In genomic region chr6:144630857-144631256, GRCh38 we compare ENCODE assay signal across 18 cellular contexts.
DNase-seq lines count a peak whose midpoint lies in the region; ATAC-seq, FAIRE-seq and TF ChIP-seq lines count a peak whose summit lies in the region.
"Had no signal": no experiment of that assay in that cellular context is flagged by ENCODE, and none has a peak within 500 bp of the region (broad histone marks: within the 10 kb centered on the region; RNA-seq: fewer than 3 reads in every experiment).

No MANE protein-coding gene starts in this region.

- no peak overlapping the region for H4K8ac ChIP-seq in H1 (ENCODE audit: extremely low read depth, insufficient read depth, low read length)

- TF ChIP-seq CTCF in H1 (IDR thresholded peaks at IDR 0.05; ENCODE audit: control extremely low read depth in 1 of 3, insufficient read depth in 1 of 3, low read depth in 1 of 3, low read length in 3 of 3) (no peak), gastroesophageal sphincter (IDR thresholded peaks at IDR 0.05) (no peak)

- H3K4ac ChIP-seq in H1 (replicated peaks; ENCODE audit: insufficient read length, low read depth, low read length), result no peak overlapping the region

- no peaks in the 10 kb centered on the region for H3K79me1 ChIP-seq in H1 (ENCODE audit: low read depth, low read length)

- no peaks in the 10 kb centered on the region; the same call in 1 of the 2 replicates for H3K23me2 ChIP-seq in H1 (ENCODE audit: low read depth, low read length)

- H3K9ac ChIP-seq in H1 (replicated peaks in 1 of 4; ENCODE audit: extremely low read depth in 1 of 4, low read depth in 3 of 4, low read length in 3 of 4), result no peak overlapping the region

- 100% methylated on average over 1 of the region's 1 CpG; no CpG with 5 or more reads in 1 of the 2 experiments for WGBS in H1 (ENCODE audit: extremely low coverage in 1 of 2, insufficient coverage in 1 of 2, insufficient read length in 1 of 2, insufficient replicate concordance in 2 of 2, low coverage in 1 of 2, low lambda C conversion rate in 2 of 2, missing lambda C conversion rate in 1 of 2), 2 experiments
- WGBS in gastroesophageal sphincter (ENCODE audit: low coverage in 1 of 2), 2 donors, result 100% methylated on average over 1 of the region's 1 CpG; no CpG with 5 or more reads in 1 of the 2 donors

- no peak overlapping the region for H4K5ac ChIP-seq in H1 (ENCODE audit: insufficient read length, low read depth, low read length)

- no peak overlapping the region for H4K91ac ChIP-seq in H1 (replicated peaks; ENCODE audit: insufficient read length, low read length)

- CTCF ChIA-PET in H1 (lab: Charles Lee; ENCODE audit: partially characterized antibody), result interaction anchor here (0.6 to 2.0 kb wide), 5 partner anchors 43 to 163 kb away, joined by 3 to 5 read pairs (median 3); no protein-coding TSS in a partner anchor

- H4K20me1 ChIP-seq in H1 (replicated peaks in 1 of 2; ENCODE audit: control insufficient read depth in 1 of 2, insufficient read depth in 2 of 2, low read length in 2 of 2), result no peaks in the 10 kb centered on the region

- H3K79me2 ChIP-seq in H1 (ENCODE audit: control insufficient read depth in 1 of 2, insufficient read depth in 2 of 2, low read length in 2 of 2), result no peaks in the 10 kb centered on the region; a peak in 2 of 4 replicates

- no peak overlapping the region for H3K23ac ChIP-seq in H1 (ENCODE audit: insufficient read length)

- H3K4me2 ChIP-seq in H1 (ENCODE audit: insufficient read depth in 1 of 2, low read depth in 2 of 2, low read length in 2 of 2), result no peak overlapping the region

- H3K27ac ChIP-seq in H1 (ENCODE audit: low read depth, low read length) (no peak overlapping the region), gastroesophageal sphincter (no peak overlapping the region)

- H3K27me3 ChIP-seq in H1 (replicated peaks in 1 of 4; ENCODE audit: control insufficient read depth in 3 of 4, extremely low read depth in 1 of 4, insufficient read depth in 3 of 4, low read length in 3 of 4) (no peaks in the 10 kb centered on the region), gastroesophageal sphincter (no peaks in the 10 kb centered on the region)

- no peak for TF ChIP-seq RAD21 in H1 (IDR thresholded peaks at IDR 0.05 in 1 of 2, conservative IDR thresholded peaks at IDR 0.05 in 1 of 2; ENCODE audit: low read depth in 2 of 2, low read length in 2 of 2)

- H2BK120ac ChIP-seq in H1 (replicated peaks; ENCODE audit: low read depth, low read length), result no peak overlapping the region

- peak overlapping the region; percentile 91; the same call in 1 of the 2 replicates for H2AK5ac ChIP-seq in H1 (ENCODE audit: low read depth, low read length)

- H3K18ac ChIP-seq in H1 (ENCODE audit: extremely low read depth, low read length), result no peak overlapping the region

- peak overlapping the region; percentile 18; the same call in 1 of the 2 replicates for H2BK12ac ChIP-seq in H1 (ENCODE audit: low read depth, low read length)

- no peaks in the 10 kb centered on the region for H3K9me3 ChIP-seq in H1 (ENCODE audit: insufficient read depth in 2 of 2, low read depth in 1 of 2, low read length in 1 of 2)
- no peaks in the 10 kb centered on the region for H3K9me3 ChIP-seq in gastroesophageal sphincter

- H3K4me1 ChIP-seq in H1 (replicated peaks in 1 of 4; ENCODE audit: control insufficient read depth in 3 of 4, insufficient read depth in 4 of 4, low read length in 3 of 4) (no peaks in the 10 kb centered on the region), gastroesophageal sphincter (peaks cover 0 to 1% (median 0%) of the 10 kb centered on the region in 3 donors)

- no peak for TF ChIP-seq EP300 in H1 (IDR thresholded peaks at IDR 0.05; ENCODE audit: borderline replicate concordance in 1 of 2, low read depth in 2 of 2, low read length in 2 of 2)
- no peak for TF ChIP-seq EP300 in gastroesophageal sphincter (IDR thresholded peaks at IDR 0.05)

- H3K36me3 ChIP-seq in H1 (ENCODE audit: control insufficient read depth in 2 of 4, insufficient read depth in 4 of 4, low read length in 3 of 4) (no peaks in the 10 kb centered on the region), gastroesophageal sphincter (no peaks in the 10 kb centered on the region)

- H2BK15ac ChIP-seq in H1 (ENCODE audit: low read length), result no peak overlapping the region

- H2BK20ac ChIP-seq in H1 (ENCODE audit: low read length), result no peak overlapping the region; the same call in 1 of the 2 replicates

- no peak overlapping the region for H3K14ac ChIP-seq in H1 (ENCODE audit: insufficient read length)

- no peak for ATAC-seq in HG02798 (IDR thresholded peaks at IDR 0.05; ENCODE audit: poor library complexity, unreplicated experiment)
- ATAC-seq in GM21423 (IDR thresholded peaks at IDR 0.05; ENCODE audit: unreplicated experiment), result no peak
- ATAC-seq in gastroesophageal sphincter, result no peak

- POLR2A ChIA-PET in H1 (lab: Charles Lee; ENCODE audit: partially characterized antibody), result no interaction called here

- no peak for FAIRE-seq in H1 (lab: Jason Lieb, UNC)
- FAIRE-seq: RCC 7860 had no signal

- H2AFZ ChIP-seq in H1 (ENCODE audit: low read length), result no peak overlapping the region

- no peak overlapping the region for H2BK5ac ChIP-seq in H1 (ENCODE audit: low read depth, low read length)

- H3K4me3 ChIP-seq in H1 (ENCODE audit: extremely low read depth in 1 of 4, insufficient read depth in 2 of 4, low read depth in 3 of 4, low read length in 4 of 4) (no peak overlapping the region), gastroesophageal sphincter (no peak overlapping the region)

- no peak for TF ChIP-seq POLR2A in H1 (IDR thresholded peaks at IDR 0.05; ENCODE audit: control extremely low read depth in 1 of 2, low read depth in 2 of 2, low read length in 2 of 2)
- TF ChIP-seq POLR2A in gastroesophageal sphincter (IDR thresholded peaks at IDR 0.05), result no peak

- no peak overlapping the region for H3K56ac ChIP-seq in H1 (replicated peaks; ENCODE audit: insufficient read length, low read depth, low read length)

- DNase-seq in SIG-M5 treated with dmso at 0.1 percent for 504 hours (lab: John Stamatoyannopoulos, UW; ENCODE audit: unreplicated experiment) (peak; percentile 17), SIG-M5 (lab: John Stamatoyannopoulos, UW) (no peak), NOMO-1 treated with DMSO at 0.1 percent for 48 hours (lab: John Stamatoyannopoulos, UW; ENCODE audit: unreplicated experiment) (peak; percentile 58), H1 (ENCODE audit: low read depth in 1 of 2, low spot score in 2 of 2) (no peak), NCI-H446 treated with DMSO at 0.1 percent for 48 hours (lab: John Stamatoyannopoulos, UW) (no peak)
- DNase-seq: 8988T, DMS 273 treated with DMSO at 0.1 percent for 48 hours, HCEC 1CT, NCI-H1048, NCI-H1436 treated with DMSO at 0.1 percent for 48 hours, NCI-H2029 treated with DMSO at 0.1 percent for 48 hours, NCI-H2171 treated with DMSO at 0.1 percent for 48 hours, NCI-H774, Right ventricle myocardium superior had no signal

TF ChIP-seq in H1, 55 proteins besides CTCF, POLR2A, EP300 and RAD21:
- TF ChIP-seq RXRA (IDR thresholded peaks at IDR 0.05; ENCODE audit: insufficient read depth, low read depth, low read length) (no peak), TEAD4 (IDR thresholded peaks at IDR 0.05; ENCODE audit: low read depth, low read length) (no peak), SP4 (IDR thresholded peaks at IDR 0.05; ENCODE audit: low read length) (no peak), SP1 (IDR thresholded peaks at IDR 0.05; ENCODE audit: low read depth, low read length) (no peak), SUZ12 (IDR thresholded peaks at IDR 0.05; ENCODE audit: low read length) (no peak)

Comparison
In these comparisons a context has a peak if more than half of its experiments do, and no peak if none do; other contexts are left out.
1. DNase-seq: peak in SIG-M5 treated with dmso at 0.1 percent for 504 hours (single experiment) and NOMO-1 treated with DMSO at 0.1 percent for 48 hours (single experiment); none in SIG-M5 (single experiment), H1 (0 of 2) and NCI-H446 treated with DMSO at 0.1 percent for 48 hours (single experiment).